In the genomic region with DNA sequence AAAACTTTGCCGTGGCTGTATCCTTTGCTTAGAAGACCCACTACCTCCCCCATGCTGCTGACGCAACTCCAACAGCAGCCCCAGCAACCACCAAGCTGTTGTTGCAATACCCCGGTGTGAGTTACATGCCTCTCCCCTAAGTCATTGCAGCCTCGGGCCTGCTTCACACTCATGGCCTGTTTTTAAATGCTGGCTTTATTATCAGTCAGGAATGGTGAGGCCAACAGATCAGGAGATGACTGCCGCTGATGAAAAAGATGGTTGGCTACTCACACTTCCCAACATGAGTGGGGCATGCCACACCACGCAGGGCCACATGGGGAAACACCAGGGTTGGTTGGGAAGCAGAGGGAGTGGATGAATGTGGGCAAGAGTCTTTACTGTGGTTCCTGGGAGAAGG, we compare ENCODE assay signal across 16 cellular contexts.
DNase-seq lines count a peak whose midpoint lies in the region; ATAC-seq, FAIRE-seq and TF ChIP-seq lines count a peak whose summit lies in the region.
"Had no signal": no experiment of that assay in that cellular context is flagged by ENCODE, and none has a peak within 500 bp of the region (broad histone marks: within the 10 kb centered on the region; RNA-seq: fewer than 3 reads in every experiment).

No MANE protein-coding gene starts in this region.

- H3K27ac ChIP-seq in HepG2 (ENCODE audit: extremely low read length, insufficient read depth, low read length) (no peak overlapping the region), right lobe of liver (no peak overlapping the region), dorsolateral prefrontal cortex (no peak overlapping the region)
- H3K27ac ChIP-seq: A549, uterus had no signal

- TF ChIP-seq POLR2A in HepG2 (IDR thresholded peaks at IDR 0.05; ENCODE audit: insufficient read depth in 1 of 2, low read depth in 2 of 2, low read length in 2 of 2) (no peak), right lobe of liver (IDR thresholded peaks at IDR 0.05) (no peak)

- DNase-seq in HepG2 (ENCODE audit: low spot score) (no peak), right lobe of liver (no peak), OCI-M1 (lab: John Stamatoyannopoulos, UW) (peak; percentile 24), fibroblast of mammary gland (ENCODE audit: low read depth) (peak; percentile 95), stromal cell of bone marrow (ENCODE audit: low read depth) (peak; percentile 92), dorsolateral prefrontal cortex (no peak)
- no peak for DNase-seq in activated CD4-positive, alpha-beta T cell treated with anti-CD3 and anti-CD28 coated beads for 36 hours
- DNase-seq: activated CD8-positive, alpha-beta memory T cell treated with anti-CD3 and anti-CD28 coated beads for 24 hours; DND-41; NCI-H345; occipital lobe; uterus had no signal

- TF ChIP-seq RAD21 in HepG2 (CRISPR knock-in tag; IDR thresholded peaks at IDR 0.05), result no peak

- H3K9me3 ChIP-seq in HepG2 (ENCODE audit: low read length) (no peaks in the 10 kb centered on the region), right lobe of liver (no peaks in the 10 kb centered on the region)
- H3K9me3 ChIP-seq: A549, uterus had no signal

- H3K4me1 ChIP-seq in HepG2 (ENCODE audit: insufficient read depth, low read length) (peaks cover 10% of the 10 kb centered on the region; the same call in 1 of the 2 replicates), right lobe of liver (no peaks in the 10 kb centered on the region)
- H3K4me1 ChIP-seq: A549, uterus had no signal

- no peak overlapping the region for H2AFZ ChIP-seq in HepG2 (ENCODE audit: low read length)

- no peaks in the 10 kb centered on the region for H3K4me1 Mint-ChIP-seq in activated CD4-positive, alpha-beta T cell treated with anti-CD3 and anti-CD28 coated beads for 36 hours
- H3K4me1 Mint-ChIP-seq: activated naive CD4-positive, alpha-beta T cell treated with anti-CD3 and anti-CD28 coated beads, Interleukin-2, amount 50 U/mL, for 24 hours had no signal

- in situ Hi-C loops in HepG2 (cut with HindIII; ENCODE audit: extremely low pct_ligation_motif_present, low pct_unique_long_range_greater_than_20kb), result loop anchor here (10.0 kb wide), 1 partner anchor 57 kb away; no protein-coding TSS in a partner anchor

- H3K9ac ChIP-seq in HepG2 (ENCODE audit: insufficient read depth, low read depth, low read length), result no peak overlapping the region

- H3K36me3 Mint-ChIP-seq in activated CD4-positive, alpha-beta T cell treated with anti-CD3 and anti-CD28 coated beads for 36 hours (ENCODE audit: low read depth), result no peaks in the 10 kb centered on the region
- H3K36me3 Mint-ChIP-seq: activated naive CD4-positive, alpha-beta T cell treated with anti-CD3 and anti-CD28 coated beads, Interleukin-2, amount 50 U/mL, for 24 hours had no signal

- ATAC-seq in HepG2 (no peak), right lobe of liver (no peak), HG03097 (IDR thresholded peaks at IDR 0.05; ENCODE audit: low FRiP score, unreplicated experiment) (no peak)
- ATAC-seq in activated CD4-positive, alpha-beta T cell treated with anti-CD3 and anti-CD28 coated beads for 36 hours, result no peak
- ATAC-seq: A549 had no signal

- H3K27me3 ChIP-seq in HepG2 (ENCODE audit: control insufficient read depth in 1 of 2, insufficient read depth in 2 of 2, low read length in 2 of 2), result peaks cover 1 to 8% of the 10 kb centered on the region in 2 experiments; a peak in 3 of 5 replicates
- H3K27me3 ChIP-seq in right lobe of liver, result no peaks in the 10 kb centered on the region
- peaks cover 0 to 4% (median 0%) of the 10 kb centered on the region in 45 donors for H3K27me3 ChIP-seq in dorsolateral prefrontal cortex
- H3K27me3 ChIP-seq: uterus had no signal

- H3K79me2 ChIP-seq in HepG2 (ENCODE audit: insufficient read depth, low read length), result no peaks in the 10 kb centered on the region

- H3K4me3 ChIP-seq in HepG2 (replicated peaks in 1 of 3; ENCODE audit: insufficient read depth in 1 of 3, low read depth in 2 of 3, low read length in 3 of 3) (no peak overlapping the region), right lobe of liver (no peak overlapping the region), fibroblast of mammary gland (ENCODE audit: control insufficient read depth, low read depth, low read length) (no peak overlapping the region), dorsolateral prefrontal cortex (no peak overlapping the region)
- H3K4me3 ChIP-seq: A549, uterus had no signal

- H3K36me3 ChIP-seq in HepG2 (replicated peaks in 1 of 2; ENCODE audit: control insufficient read depth in 1 of 2, insufficient read depth in 2 of 2, low read length in 2 of 2) (no peaks in the 10 kb centered on the region), right lobe of liver (no peaks in the 10 kb centered on the region)
- H3K36me3 ChIP-seq: uterus had no signal

- TF ChIP-seq EP300 in HepG2 (IDR thresholded peaks at IDR 0.05; ENCODE audit: low read depth in 2 of 2, low read length in 2 of 2) (no peak), HepG2 (CRISPR knock-in tag; IDR thresholded peaks at IDR 0.05; ENCODE audit: borderline replicate concordance) (no peak)

- no peaks in the 10 kb centered on the region for H3K9me3 Mint-ChIP-seq in activated CD4-positive, alpha-beta T cell treated with anti-CD3 and anti-CD28 coated beads for 36 hours (ENCODE audit: low read depth)
- H3K9me3 Mint-ChIP-seq: activated naive CD4-positive, alpha-beta T cell treated with anti-CD3 and anti-CD28 coated beads, Interleukin-2, amount 50 U/mL, for 24 hours had no signal

- no peak overlapping the region for H3K4me2 ChIP-seq in HepG2 (ENCODE audit: low read depth, low read length)
- H3K4me2 ChIP-seq: A549 had no signal

- TF ChIP-seq CTCF in HepG2 (CRISPR knock-in tag; IDR thresholded peaks at IDR 0.05), result no peak
- no peak for TF ChIP-seq CTCF in right lobe of liver (IDR thresholded peaks at IDR 0.05)
- no peak for TF ChIP-seq CTCF in fibroblast of mammary gland (conservative IDR thresholded peaks at IDR 0.05; ENCODE audit: control insufficient read depth, insufficient read depth, low read depth, low read length)
- no peak for TF ChIP-seq CTCF in dorsolateral prefrontal cortex (IDR thresholded peaks at IDR 0.05 in 54 of 56, conservative IDR thresholded peaks at IDR 0.05 in 2 of 56; ENCODE audit: low read depth in 1 of 56, partially characterized antibody in 56 of 56)

- H3K4me3 Mint-ChIP-seq in activated CD4-positive, alpha-beta T cell treated with anti-CD3 and anti-CD28 coated beads for 36 hours, result no peak overlapping the region
- H3K4me3 Mint-ChIP-seq: activated naive CD4-positive, alpha-beta T cell treated with anti-CD3 and anti-CD28 coated beads, Interleukin-2, amount 50 U/mL, for 24 hours had no signal

- H4K20me1 ChIP-seq in HepG2 (ENCODE audit: insufficient read depth, low read length), result no peaks in the 10 kb centered on the region

- WGBS in HepG2 (ENCODE audit: low lambda C conversion rate), result 29% methylated on average over 5 of the region's 6 CpGs
- WGBS in right lobe of liver (ENCODE audit: insufficient coverage, low coverage, low lambda C conversion rate, missing lambda C conversion rate), result 51% methylated on average over 6 of the region's 6 CpGs

- no peak for FAIRE-seq in HepG2 (lab: Jason Lieb, UNC)
- FAIRE-seq: A549, GM18507 had no signal

- POLR2A ChIA-PET in HepG2 (lab: Yijun Ruan, JAX), result no interaction called here
- POLR2A ChIA-PET in activated CD4-positive, alpha-beta T cell treated with anti-CD3 and anti-CD28 coated beads for 36 hours (lab: Charles Lee), result no interaction called here

- BruUV-seq in HepG2 (replicated peaks; lab: Mats Ljungman, UMichigan), result no TSS peak

- intact Hi-C loops in HepG2 (cut with micrococcal nuclease; ENCODE audit: unreplicated experiment), result no loop called here
- intact Hi-C loops in right lobe of liver (cut with DNase I), result no loop called here
- intact Hi-C loops in dorsolateral prefrontal cortex (cut with DNase I), result no loop called here
- intact Hi-C loops in activated CD4-positive, alpha-beta T cell treated with anti-CD3 and anti-CD28 coated beads for 36 hours (cut with DNase I, micrococcal nuclease), result no loop called here

- H3K27ac Mint-ChIP-seq in activated CD4-positive, alpha-beta T cell treated with anti-CD3 and anti-CD28 coated beads for 36 hours, result no peak overlapping the region
- H3K27ac Mint-ChIP-seq: activated naive CD4-positive, alpha-beta T cell treated with anti-CD3 and anti-CD28 coated beads, Interleukin-2, amount 50 U/mL, for 24 hours had no signal

- H3K27me3 Mint-ChIP-seq in activated CD4-positive, alpha-beta T cell treated with anti-CD3 and anti-CD28 coated beads for 36 hours, result peaks cover 5% of the 10 kb centered on the region

- CTCF ChIA-PET in HepG2 (lab: Yijun Ruan, JAX; ENCODE audit: low intra/inter-chr PET ratio, low total read pairs), result no interaction called here
- CTCF ChIA-PET in activated CD4-positive, alpha-beta T cell treated with anti-CD3 and anti-CD28 coated beads for 36 hours (lab: Charles Lee), result interaction anchor here (0.7 kb wide), 1 partner anchor 25 kb away, joined by 3 read pairs; no protein-coding TSS in a partner anchor

TF ChIP-seq in HepG2, 621 proteins besides CTCF, POLR2A, EP300 and RAD21:
- TF ChIP-seq ZNF850 (CRISPR knock-in tag; conservative IDR thresholded peaks at IDR 0.05) (no peak), ZKSCAN8 (CRISPR knock-in tag; IDR thresholded peaks at IDR 0.05; ENCODE audit: borderline replicate concordance) (no peak), FOSL2 (CRISPR knock-in tag; IDR thresholded peaks at IDR 0.05) (peak; percentile 40), HDAC2 (CRISPR knock-in tag; IDR thresholded peaks at IDR 0.05) (no peak), CEBPB (IDR thresholded peaks at IDR 0.05; ENCODE audit: borderline replicate concordance, low read depth, low read length) (peak; percentile 43; the same call in 1 of the 2 replicates), ATF4 (CRISPR knock-in tag; IDR thresholded peaks at IDR 0.05) (peak in 1 of 2 experiments; percentile 88; a peak in 2 of 4 replicates), ATF7 (IDR thresholded peaks at IDR 0.05) (no peak), ATF7 (CRISPR knock-in tag; IDR thresholded peaks at IDR 0.05) (no peak), SALL1 (CRISPR knock-in tag; IDR thresholded peaks at IDR 0.05) (no peak)

Comparison
In these comparisons a context has a peak if more than half of its experiments do, and no peak if none do; other contexts are left out.
1. DNase-seq: peak in OCI-M1 (single experiment), fibroblast of mammary gland (single experiment) and stromal cell of bone marrow (single experiment); none in HepG2 (single experiment), right lobe of liver (0 of 3), dorsolateral prefrontal cortex (0 of 10) and activated CD4-positive, alpha-beta T cell treated with anti-CD3 and anti-CD28 coated beads for 36 hours (single experiment).